Comparison of ENCODE assay signal across 12 cellular contexts in the genomic region with DNA sequence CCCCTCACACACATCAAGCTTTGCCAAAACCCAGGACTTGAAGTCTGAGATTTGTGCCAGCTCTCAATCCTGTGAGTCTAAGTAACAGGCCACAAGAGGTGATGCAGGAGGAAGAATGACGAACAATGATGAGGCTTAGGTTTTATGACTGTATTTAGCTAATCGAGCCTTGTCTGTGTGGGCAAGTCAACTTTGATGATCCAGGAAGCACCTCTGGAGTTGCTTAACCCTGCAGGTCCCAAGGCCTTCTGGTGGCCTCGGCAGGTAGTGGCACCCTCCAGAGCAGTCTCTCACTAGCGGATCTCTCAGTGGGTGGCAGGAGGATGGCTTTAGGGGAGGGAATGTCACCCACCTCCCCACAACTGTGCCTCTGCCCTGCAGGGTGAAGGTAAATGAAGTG. TPM values are rescaled to one million over a fixed set of nuclear protein-coding genes. Genes with fewer than 3 reads are reported as not detected.
DNase-seq lines count a peak whose midpoint lies in the region; ATAC-seq and TF ChIP-seq lines count a peak whose summit lies in the region.
"Had no signal": no experiment of that assay in that cellular context is flagged by ENCODE, and none has a peak within 500 bp of the region (broad histone marks: within the 10 kb centered on the region; RNA-seq: fewer than 3 reads in every experiment).

No MANE protein-coding gene starts in this region.

- peak overlapping the region; percentile 91 to 96 (median 95) for H3K27ac Mint-ChIP-seq in brain
- H3K27ac Mint-ChIP-seq: CD8-positive, alpha-beta memory T cell; T-cell had no signal

- ATAC-seq in activated T-cell treated with anti-CD3 and anti-CD28 coated beads, Interleukin-2, amount 50 U/mL, for 4 hours, result peak; percentile 50 to 53

- no peaks in the 10 kb centered on the region for H3K4me1 Mint-ChIP-seq in activated T-cell treated with anti-CD3 and anti-CD28 coated beads, Interleukin-2, amount 50 U/mL, for 4 hours (ENCODE audit: low read depth)
- H3K4me1 Mint-ChIP-seq in brain, result peaks cover 85% of the 10 kb centered on the region
- H3K4me1 Mint-ChIP-seq: CD8-positive, alpha-beta memory T cell had no signal

- CTCF ChIA-PET in PC-9 (lab: Charles Lee), result interaction anchor here (0.6 kb wide), 1 partner anchor 43 kb away, joined by 3 read pairs; no protein-coding TSS in a partner anchor

- no peaks in the 10 kb centered on the region for H3K36me3 ChIP-seq in PC-9 (ENCODE audit: low read depth)
- H3K36me3 ChIP-seq: ovary had no signal

- H3K36me3 Mint-ChIP-seq in activated T-cell treated with anti-CD3 and anti-CD28 coated beads, Interleukin-2, amount 50 U/mL, for 4 hours (ENCODE audit: insufficient read depth), result no peaks in the 10 kb centered on the region
- no peaks in the 10 kb centered on the region for H3K36me3 Mint-ChIP-seq in brain
- H3K36me3 Mint-ChIP-seq: CD8-positive, alpha-beta memory T cell; T-cell had no signal

- TF ChIP-seq CTCF in brain (conservative IDR thresholded peaks at IDR 0.05) (no peak), PC-9 (conservative IDR thresholded peaks at IDR 0.05) (no peak)

- peaks cover 16% of the 10 kb centered on the region for H3K27me3 Mint-ChIP-seq in activated T-cell treated with anti-CD3 and anti-CD28 coated beads, Interleukin-2, amount 50 U/mL, for 4 hours (ENCODE audit: low read depth)
- H3K27me3 Mint-ChIP-seq in brain, result peaks cover 4% of the 10 kb centered on the region

- H3K9me3 Mint-ChIP-seq in activated T-cell treated with anti-CD3 and anti-CD28 coated beads, Interleukin-2, amount 50 U/mL, for 4 hours, result no peaks in the 10 kb centered on the region
- H3K9me3 Mint-ChIP-seq in brain, result peaks cover 0 to 4% (median 0%) of the 10 kb centered on the region in 5 experiments
- H3K9me3 Mint-ChIP-seq: CD8-positive, alpha-beta memory T cell; T-cell had no signal

- peaks cover 17% of the 10 kb centered on the region; the same call in 1 of the 2 replicates for H3F3A ChIP-seq in PC-9 (ENCODE audit: insufficient read depth, low read depth)

- H2AFZ ChIP-seq in PC-9, result no peak overlapping the region

- no peaks in the 10 kb centered on the region for H3K9me2 ChIP-seq in PC-9 (ENCODE audit: insufficient read depth)

- no peaks in the 10 kb centered on the region for H4K20me1 ChIP-seq in PC-9 (ENCODE audit: insufficient read depth)

- no peaks in the 10 kb centered on the region for H3K27me3 ChIP-seq in PC-9 (ENCODE audit: insufficient read depth, low read depth)
- H3K27me3 ChIP-seq: ovary had no signal

- no peak overlapping the region for H3K4me3 Mint-ChIP-seq in activated T-cell treated with anti-CD3 and anti-CD28 coated beads, Interleukin-2, amount 50 U/mL, for 4 hours
- peak overlapping the region in 1 of 5 experiments; percentile 1 for H3K4me3 Mint-ChIP-seq in brain
- H3K4me3 Mint-ChIP-seq: CD8-positive, alpha-beta memory T cell; T-cell had no signal

- intact Hi-C loops in PC-9 (cut with micrococcal nuclease; ENCODE audit: unreplicated experiment), result no loop called here

- H3K4me3 ChIP-seq in PC-9, result no peak overlapping the region
- H3K4me3 ChIP-seq: ovary had no signal

- H3K4me2 ChIP-seq in PC-9, result no peak overlapping the region

- no TSS peak for BruUV-seq in PC-9 (replicated peaks; lab: Mats Ljungman, UMichigan)

- H3K4me1 ChIP-seq in PC-9 (replicated peaks; ENCODE audit: insufficient read depth), result peaks cover 24% of the 10 kb centered on the region

- no peak overlapping the region for H3K27ac ChIP-seq in PC-9
- H3K27ac ChIP-seq: ovary had no signal

- H3K79me2 ChIP-seq in PC-9 (ENCODE audit: low read depth), result no peaks in the 10 kb centered on the region

- POLR2A ChIA-PET in PC-9 (lab: Charles Lee; ENCODE audit: unreplicated experiment), result no interaction called here

- DNase-seq in activated T-cell treated with anti-CD3 and anti-CD28 coated beads, Interleukin-2, amount 50 U/mL, for 4 hours, result no peak
- no peak for DNase-seq in activated T-cell treated with anti-CD3 and anti-CD28 coated beads, Interleukin-2, amount 50 U/mL, for 48 hours
- DNase-seq in LHCN-M2 (ENCODE audit: low read depth) (peak; percentile 32), renal cortical epithelial cell (ENCODE audit: low read depth) (peak; percentile 65), SHP77 (lab: John Stamatoyannopoulos, UW) (no peak), PC-9 (no peak)
- DNase-seq in activated CD4-positive, alpha-beta T cell treated with anti-CD3 and anti-CD28 coated beads, Interleukin-2, amount 50 U/mL, for 48 hours, result no peak
- DNase-seq: NCI-H2171 treated with DMSO at 0.1 percent for 48 hours, ovary, T-cell had no signal

- H3K9me3 ChIP-seq in PC-9 (ENCODE audit: insufficient read depth, low read depth), result no peaks in the 10 kb centered on the region
- H3K9me3 ChIP-seq: ovary had no signal

RNA-seq across cellular contexts. Expression of a gene that starts 28.7 kb away (rescaled TPM):
- 100 to 1,000 TPM; 145 to 159 (median 156) TPM for total RNA-seq in activated T-cell treated with anti-CD3 and anti-CD28 coated beads, Interleukin-2, amount 50 U/mL, for 4 hours
- 93.8 and 94.9 TPM in 2 replicates for total RNA-seq in LHCN-M2 (2014; rRNA removed)
- 84.8 TPM for polyA plus RNA-seq in LHCN-M2 (2012)
- polyA plus RNA-seq in brain (ENCODE audit: insufficient read depth, low read depth, low replicate concordance), result 106 TPM
- 50.7 and 66.2 TPM in 2 replicates for total RNA-seq in renal cortical epithelial cell
- total RNA-seq in PC-9 (2021), result 147 and 195 TPM in 2 replicates

RNA-seq across cellular contexts. Expression of a gene that starts 38.0 kb away (rescaled TPM):
- 1 to 10 TPM; 2.6 to 3.9 (median 3.2) TPM for total RNA-seq in activated T-cell treated with anti-CD3 and anti-CD28 coated beads, Interleukin-2, amount 50 U/mL, for 4 hours
- 70.4 and 91.8 TPM in 2 replicates for total RNA-seq in LHCN-M2 (2014; rRNA removed)
- 196 TPM for polyA plus RNA-seq in LHCN-M2 (2012)
- polyA plus RNA-seq in brain (ENCODE audit: insufficient read depth, low read depth, low replicate concordance), result 7.2 TPM
- total RNA-seq in renal cortical epithelial cell, result 6.8 and 8.0 TPM in 2 replicates
- 2.6 and 2.7 TPM in 2 replicates for total RNA-seq in PC-9 (2021)

RNA-seq across cellular contexts. Expression of a gene that starts 41.9 kb away (rescaled TPM):
- total RNA-seq in activated T-cell treated with anti-CD3 and anti-CD28 coated beads, Interleukin-2, amount 50 U/mL, for 4 hours, result under 1 TPM in 2 of 3 donors, not detected in 1; 0.14 to 0.29 TPM
- not detected in 2 replicates for total RNA-seq in LHCN-M2 (2014; rRNA removed)
- 0.07 TPM for polyA plus RNA-seq in LHCN-M2 (2012)
- polyA plus RNA-seq in brain (ENCODE audit: insufficient read depth, low read depth, low replicate concordance), result 30.5 TPM
- 0.85 and 6.9 TPM in 2 replicates for total RNA-seq in renal cortical epithelial cell
- total RNA-seq in PC-9 (2021), result 5.3 and 6.2 TPM in 2 replicates
- total RNA-seq: CD8-positive, alpha-beta memory T cell had no signal
- polyA plus RNA-seq: CD8-positive, alpha-beta memory T cell had no signal

RNA-seq across cellular contexts. Expression of a gene that starts 48.5 kb away (rescaled TPM):
- 100 to 1,000 TPM in 2 of 3 donors, 10 to 100 TPM in 1; 93.1 to 123 (median 109) TPM for total RNA-seq in activated T-cell treated with anti-CD3 and anti-CD28 coated beads, Interleukin-2, amount 50 U/mL, for 4 hours
- total RNA-seq in LHCN-M2 (2014; rRNA removed), result 101 and 123 TPM in 2 replicates
- 149 TPM for polyA plus RNA-seq in LHCN-M2 (2012)
- 137 TPM for polyA plus RNA-seq in brain (ENCODE audit: insufficient read depth, low read depth, low replicate concordance)
- total RNA-seq in renal cortical epithelial cell, result 75.0 and 267 TPM in 2 replicates
- 85.5 and 91.7 TPM in 2 replicates for total RNA-seq in PC-9 (2021)

RNA-seq across cellular contexts. Expression of a gene that starts 58.2 kb away (rescaled TPM):
- total RNA-seq in activated T-cell treated with anti-CD3 and anti-CD28 coated beads, Interleukin-2, amount 50 U/mL, for 4 hours, result 10 to 100 TPM; 82.8 to 83.5 (median 83.2) TPM
- total RNA-seq in LHCN-M2 (2014; rRNA removed) (47.6 and 54.1 TPM in 2 replicates), renal cortical epithelial cell (76.7 and 77.6 TPM in 2 replicates), PC-9 (2021) (40.2 and 44.1 TPM in 2 replicates)
- polyA plus RNA-seq in LHCN-M2 (2012), result 14.3 TPM
- polyA plus RNA-seq in brain (ENCODE audit: insufficient read depth, low read depth, low replicate concordance), result 24.4 TPM

Comparison
In these comparisons a context has a peak if more than half of its experiments do, and no peak if none do; other contexts are left out.
1. DNase-seq: peak in LHCN-M2 (single experiment) and renal cortical epithelial cell (single experiment); none in activated T-cell treated with anti-CD3 and anti-CD28 coated beads, Interleukin-2, amount 50 U/mL, for 4 hours (single experiment), activated T-cell treated with anti-CD3 and anti-CD28 coated beads, Interleukin-2, amount 50 U/mL, for 48 hours (0 of 2), SHP77 (0 of 2), PC-9 (0 of 2) and activated CD4-positive, alpha-beta T cell treated with anti-CD3 and anti-CD28 coated beads, Interleukin-2, amount 50 U/mL, for 48 hours (0 of 2).